Comparison of ENCODE assay signal across 1 cellular context in the genomic region with DNA sequence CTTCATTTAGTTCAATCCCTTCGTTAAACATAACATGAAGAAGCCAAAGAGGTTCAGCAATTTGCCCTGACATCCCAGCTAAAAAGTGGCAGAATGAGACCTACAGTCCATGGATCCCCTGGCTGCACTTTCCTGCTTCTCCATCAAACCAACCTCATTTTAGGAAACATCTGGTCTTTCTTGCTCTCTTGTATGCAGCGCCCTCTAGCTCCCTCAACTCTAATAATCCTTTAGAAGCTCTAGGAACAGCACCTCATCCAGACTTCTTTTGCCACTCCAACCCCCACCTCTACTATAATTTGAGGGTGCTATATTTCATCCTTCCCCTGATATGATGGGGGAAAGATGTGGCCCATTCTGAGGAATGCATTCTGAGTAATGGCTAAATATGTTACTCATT.
TF ChIP-seq lines count a peak whose summit lies in the region.

No MANE protein-coding gene starts in this region.

TF ChIP-seq in endothelial cell of umbilical vein, 7 proteins besides CTCF, POLR2A, EP300 and RAD21:
- TF ChIP-seq, protein P1, sequence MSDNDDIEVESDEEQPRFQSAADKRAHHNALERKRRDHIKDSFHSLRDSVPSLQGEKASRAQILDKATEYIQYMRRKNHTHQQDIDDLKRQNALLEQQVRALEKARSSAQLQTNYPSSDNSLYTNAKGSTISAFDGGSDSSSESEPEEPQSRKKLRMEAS (IDR thresholded peaks at IDR 0.05; ENCODE audit: insufficient read depth, insufficient read length) = no peak
- TF ChIP-seq POLR2AphosphoS5 (IDR thresholded peaks at IDR 0.05; ENCODE audit: insufficient read depth, low read depth, low read length) (no peak), EZH2 (IDR thresholded peaks at IDR 0.05; ENCODE audit: borderline replicate concordance, low read depth, low read length, severe bottlenecking) (no peak), JUN (IDR thresholded peaks at IDR 0.05; ENCODE audit: borderline replicate concordance, insufficient read depth, insufficient read length, low read depth) (no peak), FOS (IDR thresholded peaks at IDR 0.05; ENCODE audit: borderline replicate concordance, insufficient read depth, low read length) (no peak), GATA2 (IDR thresholded peaks at IDR 0.05; ENCODE audit: insufficient read depth, insufficient read length, low read depth, low read length) (no peak), MYC (IDR thresholded peaks at IDR 0.05; ENCODE audit: low read depth, low read length) (no peak)
